In the genomic region with DNA sequence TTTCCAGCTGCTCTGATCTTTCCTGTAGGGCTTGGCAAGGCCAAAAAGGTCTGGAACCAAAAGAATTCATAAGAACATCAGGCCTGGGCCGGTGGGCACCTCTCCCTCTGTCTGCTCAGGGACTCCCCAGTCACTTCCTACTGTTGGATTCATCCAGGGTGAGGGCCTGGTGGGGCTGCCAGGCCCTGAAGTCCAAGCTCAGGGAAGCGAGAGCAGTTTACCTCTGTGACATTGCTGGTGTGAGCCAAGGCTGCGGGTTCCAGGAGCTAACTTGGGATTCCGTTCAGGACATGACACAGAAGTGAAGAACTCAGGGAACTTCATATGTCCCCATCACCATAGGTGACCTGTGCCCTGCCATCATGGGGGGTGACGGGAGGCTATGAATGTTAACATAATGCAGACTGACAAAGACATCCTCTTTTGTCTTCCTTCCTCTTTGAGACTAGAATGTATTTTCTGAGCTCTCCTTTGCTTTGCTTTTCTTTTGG, we compare ENCODE assay signal across 9 cellular contexts.
A peak's percentile ranks its signal among the peaks of the same experiment; 100 is the strongest.
DNase-seq lines count a peak whose midpoint lies in the region; ATAC-seq and TF ChIP-seq lines count a peak whose summit lies in the region.
"Had no signal": no experiment of that assay in that cellular context is flagged by ENCODE, and none has a peak within 500 bp of the region (broad histone marks: within the 10 kb centered on the region; RNA-seq: fewer than 3 reads in every experiment).

No MANE protein-coding gene starts in this region.

- H3K27ac Mint-ChIP-seq in IgD-negative memory B cell (peak overlapping the region; percentile 67 to 94 (median 81)), WTC11 (no peak overlapping the region)
- H3K27ac Mint-ChIP-seq: dendritic cell treated with granulocyte-macrophage colony-stimulating factor and Interleukin-4, amounts not matched to agents 40 ng/mL and 50 ng/mL, for 4 days; T-helper 1 cell treated with Interleukin-12 subunit alpha and Interleukin-12 subunit beta and Interleukin-4 antibody, amounts not matched to agents 30 μg/mL and 1 μg/mL, for 36 hours had no signal

- DNase-seq in WTC11 (ENCODE audit: low spot score): no peak
- no peak for DNase-seq in NCI-H2107 treated with DMSO at 0.1 percent for 48 hours (lab: John Stamatoyannopoulos, UW; ENCODE audit: unreplicated experiment)
- no peak for DNase-seq in mucosa of gallbladder (ENCODE audit: low spot score)
- DNase-seq in activated CD4-positive, CD25-positive, alpha-beta regulatory T cell treated with anti-CD3 and anti-CD28 coated beads, Interleukin-2, amount 50 U/mL, for 72 hours: no peak

- peaks cover 18 to 24% (median 23%) of the 10 kb centered on the region in 3 donors for H3K4me1 Mint-ChIP-seq in IgD-negative memory B cell
- peaks cover 20% of the 10 kb centered on the region for H3K4me1 Mint-ChIP-seq in WTC11

- H3K9me3 Mint-ChIP-seq in IgD-negative memory B cell: no peaks in the 10 kb centered on the region
- no peaks in the 10 kb centered on the region for H3K9me3 Mint-ChIP-seq in WTC11
- H3K9me3 Mint-ChIP-seq: dendritic cell treated with granulocyte-macrophage colony-stimulating factor and Interleukin-4, amounts not matched to agents 40 ng/mL and 50 ng/mL, for 4 days; T-helper 1 cell treated with Interleukin-12 subunit alpha and Interleukin-12 subunit beta and Interleukin-4 antibody, amounts not matched to agents 30 μg/mL and 1 μg/mL, for 36 hours had no signal

- no peak overlapping the region for H3K9ac ChIP-seq in liver (ENCODE audit: low read depth in 1 of 2, low read length in 2 of 2)
- peak overlapping the region in 4 of 5 donors; percentile 55 to 78 (median 70) for H3K9ac ChIP-seq in subcutaneous abdominal adipose tissue (ENCODE audit: low read length in 5 of 5)

- H3K27ac ChIP-seq in liver (ENCODE audit: low read depth in 1 of 2, low read length in 2 of 2) (peak overlapping the region; percentile 33 to 61), subcutaneous abdominal adipose tissue (ENCODE audit: low read depth, low read length) (peak overlapping the region; percentile 92)

- TF ChIP-seq CTCF in WTC11 (IDR thresholded peaks at IDR 0.05) (no peak), liver (IDR thresholded peaks at IDR 0.05; ENCODE audit: low read depth, low read length, missing input control) (no peak)

- no peak for TF ChIP-seq RAD21 in liver (IDR thresholded peaks at IDR 0.05)

- H3K9me3 ChIP-seq in liver (ENCODE audit: control insufficient read depth in 4 of 4, low read length in 3 of 4): no peaks in the 10 kb centered on the region
- peaks cover 0 to 4% (median 0%) of the 10 kb centered on the region in 5 donors for H3K9me3 ChIP-seq in subcutaneous abdominal adipose tissue (ENCODE audit: control insufficient read depth in 5 of 5, low read length in 5 of 5)

- CTCF ChIA-PET in WTC11 (lab: Charles Lee): interaction anchor here (0.8 to 3.3 kb wide), 14 partner anchors 8 to 528 kb away, joined by 3 to 18 read pairs (median 6); partner anchors contain the start of gene SERTAD2

- no peaks in the 10 kb centered on the region for H3K36me3 ChIP-seq in liver (ENCODE audit: control insufficient read depth in 4 of 4, insufficient read depth in 3 of 4, low read depth in 1 of 4, low read length in 3 of 4)
- no peaks in the 10 kb centered on the region for H3K36me3 ChIP-seq in subcutaneous abdominal adipose tissue (ENCODE audit: control insufficient read depth in 5 of 5, insufficient read depth in 5 of 5, low read length in 5 of 5)

- peak overlapping the region; percentile 79 to 91 (median 85) for H3K4me3 Mint-ChIP-seq in IgD-negative memory B cell
- peak overlapping the region; percentile 72 for H3K4me3 Mint-ChIP-seq in WTC11
- H3K4me3 Mint-ChIP-seq: dendritic cell treated with granulocyte-macrophage colony-stimulating factor and Interleukin-4, amounts not matched to agents 40 ng/mL and 50 ng/mL, for 4 days; T-helper 1 cell treated with Interleukin-12 subunit alpha and Interleukin-12 subunit beta and Interleukin-4 antibody, amounts not matched to agents 30 μg/mL and 1 μg/mL, for 36 hours had no signal

- no peaks in the 10 kb centered on the region for H3K27me3 ChIP-seq in liver (ENCODE audit: control insufficient read depth in 4 of 4, insufficient read depth in 4 of 4, low read length in 3 of 4)
- no peaks in the 10 kb centered on the region for H3K27me3 ChIP-seq in subcutaneous abdominal adipose tissue (ENCODE audit: control insufficient read depth in 5 of 5, insufficient read depth in 4 of 5, low read length in 5 of 5)

- no peak overlapping the region for H3K4me3 ChIP-seq in liver (ENCODE audit: low read depth in 1 of 3, low read length in 3 of 3)
- H3K4me3 ChIP-seq in subcutaneous abdominal adipose tissue (ENCODE audit: low read depth in 1 of 5, low read length in 5 of 5): peak overlapping the region in 4 of 5 donors; percentile 40 to 57 (median 49)

- H3K36me3 Mint-ChIP-seq in IgD-negative memory B cell (no peaks in the 10 kb centered on the region), WTC11 (no peaks in the 10 kb centered on the region)

- WGBS in liver: 82% methylated on average over 5 of the region's 5 CpGs

- POLR2A ChIA-PET in WTC11 (lab: Charles Lee): interaction anchor here (1.3 to 2.4 kb wide), 3 partner anchors 108 to 214 kb away, joined by 3 to 12 read pairs (median 7); partner anchors contain the start of gene SERTAD2

- no peak for ATAC-seq in WTC11

- H3K4me1 ChIP-seq in liver (ENCODE audit: control insufficient read depth in 4 of 4, insufficient read depth in 4 of 4, low read length in 3 of 4) (peaks cover 0 to 17% (median 9%) of the 10 kb centered on the region in 4 donors), subcutaneous abdominal adipose tissue (ENCODE audit: control insufficient read depth in 5 of 5, insufficient read depth in 5 of 5, low read length in 5 of 5) (peaks cover 17 to 60% (median 40%) of the 10 kb centered on the region in 5 donors)

- no peaks in the 10 kb centered on the region for H3K27me3 Mint-ChIP-seq in IgD-negative memory B cell
- H3K27me3 Mint-ChIP-seq in WTC11 (ENCODE audit: low read depth): peaks cover 27% of the 10 kb centered on the region
- H3K27me3 Mint-ChIP-seq: dendritic cell treated with granulocyte-macrophage colony-stimulating factor and Interleukin-4, amounts not matched to agents 40 ng/mL and 50 ng/mL, for 4 days had no signal

TF ChIP-seq in WTC11, 78 proteins besides CTCF, POLR2A, EP300 and RAD21 (continues in another document):
- TF ChIP-seq USF1 (CRISPR knock-in tag; IDR thresholded peaks at IDR 0.05): no peak
- TF ChIP-seq NR2C2 (CRISPR knock-in tag; IDR thresholded peaks at IDR 0.05): no peak
- no peak for TF ChIP-seq ZNF138 (CRISPR knock-in tag; conservative IDR thresholded peaks at IDR 0.05)
- TF ChIP-seq SP1 (CRISPR knock-in tag; conservative IDR thresholded peaks at IDR 0.05): no peak
- TF ChIP-seq CDX4 (CRISPR knock-in tag; IDR thresholded peaks at IDR 0.05; ENCODE audit: borderline replicate concordance): no peak
- TF ChIP-seq SMAD4 (CRISPR knock-in tag; IDR thresholded peaks at IDR 0.05): no peak
- TF ChIP-seq CREB1 (CRISPR knock-in tag; IDR thresholded peaks at IDR 0.05): no peak
- no peak for TF ChIP-seq GABPB1 (CRISPR knock-in tag; IDR thresholded peaks at IDR 0.05)

TF ChIP-seq in liver, 16 proteins besides CTCF, POLR2A, EP300 and RAD21:
- TF ChIP-seq, protein P1, sequence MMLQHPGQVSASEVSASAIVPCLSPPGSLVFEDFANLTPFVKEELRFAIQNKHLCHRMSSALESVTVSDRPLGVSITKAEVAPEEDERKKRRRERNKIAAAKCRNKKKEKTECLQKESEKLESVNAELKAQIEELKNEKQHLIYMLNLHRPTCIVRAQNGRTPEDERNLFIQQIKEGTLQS (IDR thresholded peaks at IDR 0.05): no peak
- no peak for TF ChIP-seq MAX (IDR thresholded peaks at IDR 0.05)

Comparison
In these comparisons a context has a peak if more than half of its experiments do, and no peak if none do; other contexts are left out.
1. H3K4me3 ChIP-seq: peak in subcutaneous abdominal adipose tissue (4 of 5); none in liver (0 of 3).
2. H3K9ac ChIP-seq: peak in subcutaneous abdominal adipose tissue (4 of 5); none in liver (0 of 2).